In the genomic region with DNA sequence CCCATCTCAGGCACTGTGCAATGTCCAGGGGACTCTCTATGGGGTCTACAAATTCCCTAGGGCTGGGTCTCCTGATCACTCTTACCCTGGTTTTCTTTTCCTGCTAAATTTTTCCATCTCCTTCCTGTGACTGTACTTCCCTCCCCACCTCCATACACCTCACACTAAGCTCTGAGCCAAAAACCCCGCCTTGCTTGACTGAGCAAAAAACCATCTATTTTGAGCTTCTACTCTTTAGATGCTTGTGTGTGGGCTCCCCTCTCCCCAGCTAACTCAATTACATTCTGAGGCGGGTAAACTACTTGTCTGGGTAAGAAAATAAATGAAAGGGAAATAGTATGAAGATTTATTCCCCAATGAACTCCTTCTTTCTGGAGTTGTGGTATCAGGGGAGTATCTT, we compare ENCODE assay signal across 21 cellular contexts.
DNase-seq lines count a peak whose midpoint lies in the region; ATAC-seq, FAIRE-seq and TF ChIP-seq lines count a peak whose summit lies in the region.
"Had no signal": no experiment of that assay in that cellular context is flagged by ENCODE, and none has a peak within 500 bp of the region (broad histone marks: within the 10 kb centered on the region; RNA-seq: fewer than 3 reads in every experiment).

No MANE protein-coding gene starts in this region.

- H3K4me3 ChIP-seq in right atrium auricular region (no peak overlapping the region), heart right ventricle (no peak overlapping the region), BE2C (ENCODE audit: low read depth, low read length) (no peak overlapping the region)
- H3K4me3 ChIP-seq: GM23248 had no signal

- FAIRE-seq in urothelium cell line (lab: Jason Lieb, UNC), result no peak
- FAIRE-seq: GM12892, GM18507, HepG2 had no signal

- DNase-seq in right atrium auricular region (ENCODE audit: low spot score) (peak; percentile 23), heart right ventricle (no peak), head of caudate nucleus (peak in 28 of 42 donors; percentile 11 to 84 (median 45)), putamen (ENCODE audit: low spot score) (peak; percentile 34), urothelium cell line (ENCODE audit: low spot score) (no peak), BE2C (no peak)
- DNase-seq in activated naive CD4-positive, alpha-beta T cell (lab: John Stamatoyannopoulos, UW), result no peak
- DNase-seq: CD4-positive, alpha-beta memory T cell; DMS153; DMS79; GDM1; GM23248; H7; HFFc6 had no signal

- H3K9me3 ChIP-seq in right atrium auricular region (peaks cover 0 to 14% of the 10 kb centered on the region in 2 donors), heart right ventricle (peaks cover 0 to 24% (median 6%) of the 10 kb centered on the region in 11 donors), BE2C (no peaks in the 10 kb centered on the region)

- ATAC-seq in heart right ventricle, result no peak
- ATAC-seq in HG02884 (IDR thresholded peaks at IDR 0.05; ENCODE audit: unreplicated experiment), result no peak
- ATAC-seq: HCT116, HepG2 had no signal

- peaks cover 0 to 16% of the 10 kb centered on the region in 2 donors for H3K4me1 ChIP-seq in right atrium auricular region
- peaks cover 0 to 12% (median 0%) of the 10 kb centered on the region in 9 donors for H3K4me1 ChIP-seq in heart right ventricle
- peaks cover 5% of the 10 kb centered on the region; the same call in 1 of the 2 replicates for H3K4me1 ChIP-seq in BE2C

- H3K36me3 ChIP-seq in right atrium auricular region (no peaks in the 10 kb centered on the region), heart right ventricle (no peaks in the 10 kb centered on the region), BE2C (no peaks in the 10 kb centered on the region)

- 82 to 92% methylated on average over 2 of the region's 2 CpGs for WGBS in heart right ventricle, 2 donors

- no peaks in the 10 kb centered on the region for H3K27me3 ChIP-seq in right atrium auricular region
- peaks cover 0 to 5% (median 0%) of the 10 kb centered on the region in 7 donors for H3K27me3 ChIP-seq in heart right ventricle
- H3K27me3 ChIP-seq in BE2C, result no peaks in the 10 kb centered on the region

- TF ChIP-seq CTCF in right atrium auricular region (IDR thresholded peaks at IDR 0.05), result no peak
- no peak for TF ChIP-seq CTCF in heart right ventricle (IDR thresholded peaks at IDR 0.05)
- TF ChIP-seq CTCF in BE2C (IDR thresholded peaks at IDR 0.05; ENCODE audit: low read depth, low read length), result no peak

- intact Hi-C loops in heart right ventricle (cut with DNase I), result no loop called here
- intact Hi-C loops in head of caudate nucleus (cut with DNase I), result no loop called here

- no peak overlapping the region for H3K27ac ChIP-seq in right atrium auricular region
- no peak overlapping the region for H3K27ac ChIP-seq in heart right ventricle
- H3K27ac ChIP-seq: 22Rv1, C4-2B, GM23248 had no signal

Comparison
In these comparisons a context has a peak if more than half of its experiments do, and no peak if none do; other contexts are left out.
1. DNase-seq: peak in right atrium auricular region (single experiment), head of caudate nucleus (28 of 42) and putamen (single experiment); none in heart right ventricle (0 of 2), urothelium cell line (single experiment), activated naive CD4-positive, alpha-beta T cell (0 of 4) and BE2C (single experiment).